In the genomic region with DNA sequence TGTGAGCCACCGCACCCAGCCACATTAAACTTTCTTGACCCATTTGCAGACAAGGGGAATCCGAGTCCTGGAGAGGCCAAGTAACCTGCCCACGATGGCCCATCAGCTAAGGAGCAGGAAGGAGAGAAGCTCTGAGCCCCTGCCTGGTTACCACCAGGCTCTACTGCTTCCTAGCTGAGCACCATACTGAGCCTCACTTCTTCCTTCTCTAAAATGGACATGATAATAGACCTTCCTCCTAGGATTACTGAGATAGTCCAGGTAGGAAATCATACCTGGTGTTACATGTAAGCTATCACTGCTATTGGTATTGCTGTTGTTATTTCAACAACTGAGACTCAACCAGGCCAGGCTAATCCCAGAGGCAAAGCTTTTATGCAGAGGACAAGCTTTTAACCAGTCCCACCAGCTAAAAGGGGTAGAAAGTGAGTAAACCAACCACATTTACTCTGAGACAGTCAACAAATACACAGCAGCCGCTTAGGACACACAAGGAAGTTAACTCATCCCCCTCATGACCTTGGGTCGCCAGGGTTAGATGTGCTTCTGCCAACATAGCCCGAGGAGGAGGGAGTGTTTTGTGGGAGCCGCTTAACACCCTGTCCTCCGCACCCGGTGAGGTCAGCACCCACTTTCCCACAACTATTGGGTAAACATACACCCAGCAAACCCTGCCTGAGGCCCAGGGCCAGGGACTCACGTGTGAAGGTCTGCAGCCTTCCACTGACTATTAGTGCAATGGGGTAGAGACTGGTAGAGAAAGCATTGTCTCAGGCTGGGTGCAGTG, we compare ENCODE assay signal across 1 cellular context.
TF ChIP-seq lines count a peak whose summit lies in the region.

No MANE protein-coding gene starts in this region.

TF ChIP-seq in endothelial cell of umbilical vein, 7 proteins besides CTCF, POLR2A, EP300 and RAD21 (continued from another document):
- TF ChIP-seq GATA2 (IDR thresholded peaks at IDR 0.05; ENCODE audit: insufficient read depth, insufficient read length, low read depth, low read length): no peak
- TF ChIP-seq, protein P1, sequence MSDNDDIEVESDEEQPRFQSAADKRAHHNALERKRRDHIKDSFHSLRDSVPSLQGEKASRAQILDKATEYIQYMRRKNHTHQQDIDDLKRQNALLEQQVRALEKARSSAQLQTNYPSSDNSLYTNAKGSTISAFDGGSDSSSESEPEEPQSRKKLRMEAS (IDR thresholded peaks at IDR 0.05; ENCODE audit: insufficient read depth, insufficient read length): no peak
